Comparison of ENCODE assay signal across 9 cellular contexts in genomic region chr4:183987529-183987946, GRCh38.
DNase-seq lines count a peak whose midpoint lies in the region; ATAC-seq, FAIRE-seq and TF ChIP-seq lines count a peak whose summit lies in the region.
"Had no signal": no experiment of that assay in that cellular context is flagged by ENCODE, and none has a peak within 500 bp of the region (broad histone marks: within the 10 kb centered on the region; RNA-seq: fewer than 3 reads in every experiment).

No MANE protein-coding gene starts in this region.

- no peaks in the 10 kb centered on the region for H3K9me1 ChIP-seq in endothelial cell of umbilical vein (replicated peaks; ENCODE audit: control insufficient read depth, extremely low read depth, insufficient read depth, low read length)

- FAIRE-seq in endothelial cell of umbilical vein (lab: Jason Lieb, UNC), result no peak

- H3K27ac Mint-ChIP-seq in CD8-positive, alpha-beta T cell, result no peak overlapping the region
- H3K27ac Mint-ChIP-seq: activated naive CD4-positive, alpha-beta T cell treated with anti-CD3 and anti-CD28 coated beads, Interleukin-2, amount 50 U/mL, for 24 hours had no signal

- H3K4me3 ChIP-seq in endothelial cell of umbilical vein (replicated peaks in 1 of 3; ENCODE audit: insufficient read depth in 1 of 3, low read depth in 1 of 3, low read length in 3 of 3), result peak overlapping the region in 2 of 3 experiments; percentile 8 to 11
- H3K4me3 ChIP-seq in aorta (ENCODE audit: low read length in 2 of 2), result peak overlapping the region in 1 of 2 donors; percentile 11
- H3K4me3 ChIP-seq in CD8-positive, alpha-beta T cell (ENCODE audit: low read depth, low read length), result no peak overlapping the region

- no peaks in the 10 kb centered on the region for H3K27me3 Mint-ChIP-seq in CD8-positive, alpha-beta T cell (ENCODE audit: low read depth)
- H3K27me3 Mint-ChIP-seq in activated T-cell treated with anti-CD3 and anti-CD28 coated beads, Interleukin-2, amount 50 U/mL, for 4 hours (ENCODE audit: low read depth), result peaks cover 7% of the 10 kb centered on the region

- TF ChIP-seq CTCF in endothelial cell of umbilical vein (IDR thresholded peaks at IDR 0.05; ENCODE audit: extremely low read depth in 1 of 2, insufficient read depth in 1 of 2, low read depth in 1 of 2, low read length in 2 of 2), result no peak
- no peak for TF ChIP-seq CTCF in CD8-positive, alpha-beta T cell (IDR thresholded peaks at IDR 0.05)

- peak overlapping the region; percentile 37 for H3K4me2 ChIP-seq in endothelial cell of umbilical vein (ENCODE audit: insufficient read depth, low read length)

- CTCF ChIA-PET in endothelial cell of umbilical vein (lab: Charles Lee), result no interaction called here
- CTCF ChIA-PET in CD8-positive, alpha-beta T cell (lab: Charles Lee), result no interaction called here

- POLR2A ChIA-PET in endothelial cell of umbilical vein (lab: Charles Lee), result no interaction called here
- POLR2A ChIA-PET in CD8-positive, alpha-beta T cell (lab: Charles Lee), result no interaction called here

- no peaks in the 10 kb centered on the region for H3K9me3 ChIP-seq in endothelial cell of umbilical vein (replicated peaks; ENCODE audit: control insufficient read depth, insufficient read depth, low read length)
- no peaks in the 10 kb centered on the region for H3K9me3 ChIP-seq in aorta (ENCODE audit: control insufficient read depth, low read length)
- H3K9me3 ChIP-seq in CD8-positive, alpha-beta T cell (ENCODE audit: low read length), result no peaks in the 10 kb centered on the region

- no peaks in the 10 kb centered on the region for H3K36me3 Mint-ChIP-seq in CD8-positive, alpha-beta T cell
- no peaks in the 10 kb centered on the region for H3K36me3 Mint-ChIP-seq in activated T-cell treated with anti-CD3 and anti-CD28 coated beads, Interleukin-2, amount 50 U/mL, for 4 hours (ENCODE audit: insufficient read depth)
- H3K36me3 Mint-ChIP-seq: activated naive CD4-positive, alpha-beta T cell treated with anti-CD3 and anti-CD28 coated beads, Interleukin-2, amount 50 U/mL, for 24 hours had no signal

- H3K36me3 ChIP-seq in endothelial cell of umbilical vein (ENCODE audit: control insufficient read depth in 2 of 2, extremely low read depth in 1 of 2, insufficient read depth in 2 of 2, low read length in 2 of 2) (no peaks in the 10 kb centered on the region), aorta (ENCODE audit: control insufficient read depth in 1 of 2, insufficient read depth in 2 of 2, low read length in 1 of 2) (no peaks in the 10 kb centered on the region)
- H3K36me3 ChIP-seq in CD8-positive, alpha-beta T cell (ENCODE audit: insufficient read depth, low read length), result no peaks in the 10 kb centered on the region

- no TSS peak for BruUV-seq in endothelial cell of umbilical vein (replicated peaks; lab: Mats Ljungman, UMichigan)

- H3K79me2 ChIP-seq in endothelial cell of umbilical vein (ENCODE audit: control insufficient read depth, insufficient read depth, low read length), result no peaks in the 10 kb centered on the region

- H2AFZ ChIP-seq in endothelial cell of umbilical vein (ENCODE audit: low read depth, low read length), result no peak overlapping the region

- H3K9ac ChIP-seq in endothelial cell of umbilical vein (replicated peaks; ENCODE audit: extremely low read depth, insufficient read depth, low read length), result peak overlapping the region; percentile 0

- H3K4me3 Mint-ChIP-seq in CD8-positive, alpha-beta T cell, result no peak overlapping the region
- no peak overlapping the region for H3K4me3 Mint-ChIP-seq in activated T-cell treated with anti-CD3 and anti-CD28 coated beads, Interleukin-2, amount 50 U/mL, for 4 hours
- H3K4me3 Mint-ChIP-seq: activated naive CD4-positive, alpha-beta T cell treated with anti-CD3 and anti-CD28 coated beads, Interleukin-2, amount 50 U/mL, for 24 hours had no signal

- H3K27ac ChIP-seq in endothelial cell of umbilical vein (ENCODE audit: insufficient read depth, low read depth, low read length), result no peak overlapping the region
- H3K27ac ChIP-seq in aorta (ENCODE audit: low read depth in 1 of 2, low read length in 2 of 2), result peak overlapping the region; percentile 7 to 20
- H3K27ac ChIP-seq in CD8-positive, alpha-beta T cell (ENCODE audit: low read depth, low read length), result no peak overlapping the region

- intact Hi-C loops in endothelial cell of umbilical vein (cut with micrococcal nuclease) (no loop called here), aorta (cut with DNase I) (loop anchor here in 1 of 2 donors (5.0 to 10.0 kb wide), 2 partner anchors 80 to 143 kb away; partner anchors contain the start of gene STOX2)
- intact Hi-C loops in CD8-positive, alpha-beta T cell (cut with DNase I, micrococcal nuclease), result no loop called here

- H3K27me3 ChIP-seq in endothelial cell of umbilical vein (ENCODE audit: control insufficient read depth in 2 of 2, insufficient read depth in 2 of 2, low read length in 2 of 2) (no peaks in the 10 kb centered on the region), aorta (ENCODE audit: control insufficient read depth in 1 of 2, insufficient read depth in 2 of 2, low read length in 1 of 2) (no peaks in the 10 kb centered on the region)
- no peaks in the 10 kb centered on the region for H3K27me3 ChIP-seq in CD8-positive, alpha-beta T cell (ENCODE audit: insufficient read depth, low read length)

- peak; percentile 82 for ATAC-seq in aorta (ENCODE audit: low FRiP score)
- ATAC-seq in CD8-positive, alpha-beta T cell, result no peak
- ATAC-seq in activated T-cell treated with anti-CD3 and anti-CD28 coated beads, Interleukin-2, amount 50 U/mL, for 4 hours, result no peak

- H4K20me1 ChIP-seq in endothelial cell of umbilical vein (replicated peaks; ENCODE audit: control insufficient read depth, extremely low read depth, insufficient read depth, low read length), result no peaks in the 10 kb centered on the region

- dilution Hi-C loops in endothelial cell of umbilical vein (cut with MboI; ENCODE audit: extremely low pct_ligation_motif_present, low sequenced_read_pairs), result no loop called here

- H3K9me3 Mint-ChIP-seq in CD8-positive, alpha-beta T cell, result no peaks in the 10 kb centered on the region
- H3K9me3 Mint-ChIP-seq in activated T-cell treated with anti-CD3 and anti-CD28 coated beads, Interleukin-2, amount 50 U/mL, for 4 hours, result no peaks in the 10 kb centered on the region
- H3K9me3 Mint-ChIP-seq: activated naive CD4-positive, alpha-beta T cell treated with anti-CD3 and anti-CD28 coated beads, Interleukin-2, amount 50 U/mL, for 24 hours had no signal

- no peaks in the 10 kb centered on the region for H3K4me1 Mint-ChIP-seq in CD8-positive, alpha-beta T cell (ENCODE audit: low read depth)
- H3K4me1 Mint-ChIP-seq in activated T-cell treated with anti-CD3 and anti-CD28 coated beads, Interleukin-2, amount 50 U/mL, for 4 hours (ENCODE audit: low read depth), result no peaks in the 10 kb centered on the region
- H3K4me1 Mint-ChIP-seq: activated naive CD4-positive, alpha-beta T cell treated with anti-CD3 and anti-CD28 coated beads, Interleukin-2, amount 50 U/mL, for 24 hours had no signal

- DNase-seq in COLO829 (ENCODE audit: low spot score) (peak; percentile 16), NCI-H2227 treated with DMSO at 0.1 percent for 48 hours (lab: John Stamatoyannopoulos, UW) (peak; percentile 68), endothelial cell of umbilical vein (ENCODE audit: low read depth, low spot score) (peak; percentile 21), midbrain (lab: John Stamatoyannopoulos, UW) (peak; percentile 78), aorta (peak; percentile 82 to 90)
- DNase-seq in CD8-positive, alpha-beta T cell, result no peak
- no peak for DNase-seq in activated T-cell treated with anti-CD3 and anti-CD28 coated beads, Interleukin-2, amount 50 U/mL, for 4 hours
- no peak for DNase-seq in activated CD4-positive, alpha-beta T cell treated with anti-CD3 and anti-CD28 coated beads, Interleukin-2, amount 50 U/mL, for 4 hours

- H3K4me1 ChIP-seq in endothelial cell of umbilical vein (ENCODE audit: control insufficient read depth, extremely low read depth, insufficient read depth, low read length), result peaks cover 3% of the 10 kb centered on the region
- H3K4me1 ChIP-seq in aorta (ENCODE audit: control insufficient read depth in 1 of 2, insufficient read depth in 2 of 2, low read length in 2 of 2), result no peaks in the 10 kb centered on the region
- H3K4me1 ChIP-seq in CD8-positive, alpha-beta T cell (ENCODE audit: insufficient read depth, low read length), result no peaks in the 10 kb centered on the region

- 4 to 5% methylated on average over 22 of the region's 22 CpGs for WGBS in aorta, 2 donors

- no peak for TF ChIP-seq POLR2A in endothelial cell of umbilical vein (IDR thresholded peaks at IDR 0.05; ENCODE audit: low read depth, low read length)

TF ChIP-seq in endothelial cell of umbilical vein, 7 proteins besides CTCF, POLR2A, EP300 and RAD21:
- TF ChIP-seq FOS (IDR thresholded peaks at IDR 0.05; ENCODE audit: borderline replicate concordance, insufficient read depth, low read length) (no peak), GATA2 (IDR thresholded peaks at IDR 0.05; ENCODE audit: insufficient read depth, insufficient read length, low read depth, low read length) (no peak), JUN (IDR thresholded peaks at IDR 0.05; ENCODE audit: borderline replicate concordance, insufficient read depth, insufficient read length, low read depth) (no peak), MYC (IDR thresholded peaks at IDR 0.05; ENCODE audit: low read depth, low read length) (no peak), POLR2AphosphoS5 (IDR thresholded peaks at IDR 0.05; ENCODE audit: insufficient read depth, low read depth, low read length) (no peak), MAX (IDR thresholded peaks at IDR 0.05; ENCODE audit: insufficient read depth, insufficient read length) (no peak), EZH2 (IDR thresholded peaks at IDR 0.05; ENCODE audit: borderline replicate concordance, low read depth, low read length, severe bottlenecking) (no peak)
TF ChIP-seq in endothelial cell of umbilical vein: peak in this region for 0.

Comparison
In these comparisons a context has a peak if more than half of its experiments do, and no peak if none do; other contexts are left out.
1. DNase-seq: peak in COLO829 (single experiment), NCI-H2227 treated with DMSO at 0.1 percent for 48 hours (single experiment), endothelial cell of umbilical vein (single experiment), midbrain (single experiment) and aorta (2 of 2); none in CD8-positive, alpha-beta T cell (0 of 7), activated T-cell treated with anti-CD3 and anti-CD28 coated beads, Interleukin-2, amount 50 U/mL, for 4 hours (single experiment) and activated CD4-positive, alpha-beta T cell treated with anti-CD3 and anti-CD28 coated beads, Interleukin-2, amount 50 U/mL, for 4 hours (0 of 2).
2. H3K27ac ChIP-seq: peak in aorta (2 of 2); none in endothelial cell of umbilical vein (single experiment) and CD8-positive, alpha-beta T cell (single experiment).